In genomic region chr2:48194641-48195040, GRCh38 we compare ENCODE assay signal across 15 cellular contexts.
DNase-seq lines count a peak whose midpoint lies in the region; TF ChIP-seq lines count a peak whose summit lies in the region.
"Had no signal": no experiment of that assay in that cellular context is flagged by ENCODE, and none has a peak within 500 bp of the region (broad histone marks: within the 10 kb centered on the region; RNA-seq: fewer than 3 reads in every experiment).

No MANE protein-coding gene starts in this region.

- H3K36me3 ChIP-seq in WERI-Rb-1: no peaks in the 10 kb centered on the region
- H3K36me3 ChIP-seq: BE2C had no signal

- H3K36me3 Mint-ChIP-seq in dendritic cell treated with granulocyte-macrophage colony-stimulating factor and Interleukin-4, amounts not matched to agents 40 ng/mL and 50 ng/mL, for 4 days (ENCODE audit: low read depth): no peaks in the 10 kb centered on the region
- no peaks in the 10 kb centered on the region for H3K36me3 Mint-ChIP-seq in progenitor cell of endocrine pancreas (ENCODE audit: insufficient read depth)

- no peaks in the 10 kb centered on the region for H3K9me3 Mint-ChIP-seq in dendritic cell treated with granulocyte-macrophage colony-stimulating factor and Interleukin-4, amounts not matched to agents 40 ng/mL and 50 ng/mL, for 4 days
- no peaks in the 10 kb centered on the region for H3K9me3 Mint-ChIP-seq in progenitor cell of endocrine pancreas (ENCODE audit: low read depth)
- H3K9me3 Mint-ChIP-seq: HFFc6 had no signal

- intact Hi-C loops in dendritic cell treated with granulocyte-macrophage colony-stimulating factor and Interleukin-4, amounts not matched to agents 40 ng/mL and 50 ng/mL, for 4 days (cut with micrococcal nuclease): loop anchor here (5.0 kb wide), 1 partner anchor 33 kb away; no protein-coding TSS in a partner anchor

- DNase-seq in G401 (ENCODE audit: low spot score) (peak; percentile 74), WERI-Rb-1 (no peak), progenitor cell of endocrine pancreas (ENCODE audit: low spot score, unreplicated experiment) (no peak), NCI-H345 treated with DMSO at 0.1 percent for 48 hours (lab: John Stamatoyannopoulos, UW; ENCODE audit: unreplicated experiment) (no peak), DMS153 treated with DMSO at 0.1 percent for 48 hours (lab: John Stamatoyannopoulos, UW; ENCODE audit: unreplicated experiment) (no peak), NCI-H146 (lab: John Stamatoyannopoulos, UW) (no peak)
- DNase-seq: BE2C; CD4-positive, alpha-beta memory T cell; DMS53; HCEC 1CT; HFFc6 had no signal

- TF ChIP-seq CTCF in WERI-Rb-1 (IDR thresholded peaks at IDR 0.05; ENCODE audit: low read depth, low read length): no peak
- TF ChIP-seq CTCF in progenitor cell of endocrine pancreas (IDR thresholded peaks at IDR 0.05; ENCODE audit: unreplicated experiment): no peak

- no peaks in the 10 kb centered on the region for H3K27me3 Mint-ChIP-seq in dendritic cell treated with granulocyte-macrophage colony-stimulating factor and Interleukin-4, amounts not matched to agents 40 ng/mL and 50 ng/mL, for 4 days
- H3K27me3 Mint-ChIP-seq in progenitor cell of endocrine pancreas: no peaks in the 10 kb centered on the region
- H3K27me3 Mint-ChIP-seq: CD4-positive, alpha-beta memory T cell had no signal

- no peak overlapping the region for H3K4me3 Mint-ChIP-seq in dendritic cell treated with granulocyte-macrophage colony-stimulating factor and Interleukin-4, amounts not matched to agents 40 ng/mL and 50 ng/mL, for 4 days
- H3K4me3 Mint-ChIP-seq in progenitor cell of endocrine pancreas (ENCODE audit: low read depth): no peak overlapping the region
- H3K4me3 Mint-ChIP-seq: CD4-positive, alpha-beta memory T cell; HFFc6 had no signal

- no peaks in the 10 kb centered on the region for H3K9me3 ChIP-seq in WERI-Rb-1 (ENCODE audit: severe bottlenecking)
- H3K9me3 ChIP-seq: A549, BE2C had no signal

- H3K27ac Mint-ChIP-seq in dendritic cell treated with granulocyte-macrophage colony-stimulating factor and Interleukin-4, amounts not matched to agents 40 ng/mL and 50 ng/mL, for 4 days: peak overlapping the region; percentile 9
- peak overlapping the region; percentile 6 for H3K27ac Mint-ChIP-seq in progenitor cell of endocrine pancreas
- H3K27ac Mint-ChIP-seq: HFFc6 had no signal

- peaks cover 67% of the 10 kb centered on the region for H3K4me1 Mint-ChIP-seq in dendritic cell treated with granulocyte-macrophage colony-stimulating factor and Interleukin-4, amounts not matched to agents 40 ng/mL and 50 ng/mL, for 4 days (ENCODE audit: low read depth)
- H3K4me1 Mint-ChIP-seq in progenitor cell of endocrine pancreas (ENCODE audit: low read depth): peaks cover 4% of the 10 kb centered on the region
- H3K4me1 Mint-ChIP-seq: CD4-positive, alpha-beta memory T cell had no signal

- H3K27me3 ChIP-seq in WERI-Rb-1 (ENCODE audit: insufficient read depth, low read depth, severe bottlenecking): no peaks in the 10 kb centered on the region
- H3K27me3 ChIP-seq: BE2C had no signal

- no peak overlapping the region for H3K4me3 ChIP-seq in WERI-Rb-1 (ENCODE audit: low read depth, low read length)
- H3K4me3 ChIP-seq: A549 had no signal

- in situ Hi-C loops in G401 (cut with HindIII; ENCODE audit: low sequenced_read_pairs): no loop called here

- peak overlapping the region; percentile 80 for H3K27ac ChIP-seq in WERI-Rb-1
- H3K27ac ChIP-seq: A549, C4-2B, HL-60 had no signal
